Comparison of ENCODE assay signal across 12 cellular contexts in the genomic region with DNA sequence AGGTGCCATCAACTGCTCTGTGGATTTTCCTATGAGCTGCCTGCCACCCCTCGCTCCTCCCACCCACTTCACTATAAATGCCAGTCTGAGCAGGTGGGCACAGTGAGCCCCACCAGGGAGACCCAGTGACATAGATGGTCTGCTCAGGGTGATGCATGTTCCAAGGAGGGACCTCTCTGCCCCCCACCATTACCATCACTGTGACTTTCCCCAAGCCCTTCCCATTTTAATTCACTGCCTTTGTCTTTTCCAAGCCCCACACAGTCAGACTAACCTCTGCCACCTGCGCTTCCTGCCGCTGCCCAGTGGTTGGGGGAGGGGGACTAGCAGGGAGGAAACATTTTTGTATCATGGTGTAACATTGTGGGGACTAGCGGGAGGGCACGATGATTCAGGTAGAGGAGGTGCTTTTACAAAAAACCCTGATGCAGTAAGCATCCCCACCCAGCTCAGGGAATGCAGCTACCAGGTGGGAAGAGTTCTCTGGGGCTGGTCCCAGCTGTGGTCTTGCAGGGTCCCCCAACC. TPM values are rescaled to one million over a fixed set of nuclear protein-coding genes. Genes with fewer than 3 reads are reported as not detected.
A peak's percentile ranks its signal among the peaks of the same experiment; 100 is the strongest.
DNase-seq lines count a peak whose midpoint lies in the region; ATAC-seq and TF ChIP-seq lines count a peak whose summit lies in the region.
"Had no signal": no experiment of that assay in that cellular context is flagged by ENCODE, and none has a peak within 500 bp of the region (broad histone marks: within the 10 kb centered on the region; RNA-seq: fewer than 3 reads in every experiment).

No MANE protein-coding gene starts in this region.

- peak in 6 of 7 experiments; percentile 64 to 85 (median 73) for DNase-seq in CD8-positive, alpha-beta T cell
- DNase-seq in SW480 (ENCODE audit: low spot score) (peak; percentile 97), lower lobe of right lung (no peak), SIG-M5 (lab: John Stamatoyannopoulos, UW) (no peak), NCI-H146 (lab: John Stamatoyannopoulos, UW) (no peak), amygdala (lab: John Stamatoyannopoulos, UW) (no peak)
- peak; percentile 71 for DNase-seq in activated gamma-delta T cell treated with anti-CD3 and anti-CD28 coated beads, Interleukin-2, amount 50 U/mL, for 16 hours (ENCODE audit: low read depth)
- DNase-seq: SW 1271, thyroid gland had no signal

- H3K27me3 Mint-ChIP-seq in CD8-positive, alpha-beta T cell (ENCODE audit: low read depth): no peaks in the 10 kb centered on the region

- ATAC-seq in CD8-positive, alpha-beta T cell: peak; percentile 45
- ATAC-seq in lower lobe of right lung: no peak
- no peak for ATAC-seq in HG03097 (IDR thresholded peaks at IDR 0.05; ENCODE audit: low FRiP score, unreplicated experiment)

- H3K4me1 ChIP-seq in CD8-positive, alpha-beta T cell (ENCODE audit: insufficient read depth, low read length): peaks cover 56% of the 10 kb centered on the region
- peaks cover 16% of the 10 kb centered on the region for H3K4me1 ChIP-seq in lower lobe of right lung

- H3K36me3 Mint-ChIP-seq in CD8-positive, alpha-beta T cell: peaks cover 79% of the 10 kb centered on the region

- H3K27ac Mint-ChIP-seq in CD8-positive, alpha-beta T cell: peak overlapping the region; percentile 100

- H3K4me3 Mint-ChIP-seq in CD8-positive, alpha-beta T cell: peak overlapping the region; percentile 99

- H3K9me3 ChIP-seq in CD8-positive, alpha-beta T cell (ENCODE audit: low read length): no peaks in the 10 kb centered on the region
- H3K9me3 ChIP-seq in lower lobe of right lung: no peaks in the 10 kb centered on the region
- H3K9me3 ChIP-seq: BLaER1 treated with 17β-estradiol and CSF1 and Interleukin-3, amounts not matched to agents 10 nM and 100 nM; thyroid gland had no signal

- peak overlapping the region; percentile 81 for H3K4me3 ChIP-seq in CD8-positive, alpha-beta T cell (ENCODE audit: low read depth, low read length)
- no peak overlapping the region for H3K4me3 ChIP-seq in lower lobe of right lung
- H3K4me3 ChIP-seq: BLaER1 treated with 17β-estradiol and CSF1 and Interleukin-3, amounts not matched to agents 10 nM and 100 nM; thyroid gland had no signal

- H3K4me1 Mint-ChIP-seq in CD8-positive, alpha-beta T cell (ENCODE audit: low read depth): peaks cover 69% of the 10 kb centered on the region

- POLR2A ChIA-PET in CD8-positive, alpha-beta T cell (lab: Charles Lee): interaction anchor here (0.8 to 21.9 kb wide), 6 partner anchors 8 to 298 kb away, joined by 3 to 2372 read pairs (median 29); no protein-coding TSS in a partner anchor

- H3K27me3 ChIP-seq in CD8-positive, alpha-beta T cell (ENCODE audit: insufficient read depth, low read length): no peaks in the 10 kb centered on the region
- peaks cover 34% of the 10 kb centered on the region for H3K27me3 ChIP-seq in lower lobe of right lung (ENCODE audit: low read depth)

- peak overlapping the region; percentile 99 for H3K27ac ChIP-seq in CD8-positive, alpha-beta T cell (ENCODE audit: low read depth, low read length)
- H3K27ac ChIP-seq in lower lobe of right lung: peak overlapping the region; percentile 76
- H3K27ac ChIP-seq: BLaER1 treated with 17β-estradiol and CSF1 and Interleukin-3, amounts not matched to agents 10 nM and 100 nM; thyroid gland had no signal

- peaks cover 43% of the 10 kb centered on the region for H3K36me3 ChIP-seq in CD8-positive, alpha-beta T cell (ENCODE audit: insufficient read depth, low read length)
- H3K36me3 ChIP-seq in lower lobe of right lung: no peaks in the 10 kb centered on the region
- H3K36me3 ChIP-seq: BLaER1 treated with 17β-estradiol and CSF1 and Interleukin-3, amounts not matched to agents 10 nM and 100 nM; thyroid gland had no signal

- CTCF ChIA-PET in CD8-positive, alpha-beta T cell (lab: Charles Lee): interaction anchor here (0.8 to 19.9 kb wide), 4 partner anchors 8 to 81 kb away, joined by 3 to 490 read pairs (median 21); no protein-coding TSS in a partner anchor

- H3K9me3 Mint-ChIP-seq in CD8-positive, alpha-beta T cell: no peaks in the 10 kb centered on the region

- no peak for TF ChIP-seq CTCF in CD8-positive, alpha-beta T cell (IDR thresholded peaks at IDR 0.05)
- no peak for TF ChIP-seq CTCF in lower lobe of right lung (IDR thresholded peaks at IDR 0.05)

- intact Hi-C loops in CD8-positive, alpha-beta T cell (cut with DNase I, micrococcal nuclease): loop anchor here in 1 of 2 experiments (5.0 kb wide), 1 partner anchor 268 kb away; no protein-coding TSS in a partner anchor
- intact Hi-C loops in lower lobe of right lung (cut with DNase I): no loop called here

RNA-seq across cellular contexts. Expression of a gene that starts 24.6 kb away (rescaled TPM):
- not detected for total RNA-seq in CD8-positive, alpha-beta T cell
- total RNA-seq in lower lobe of right lung: not detected
- total RNA-seq: chondrocyte, thyroid gland had no signal

RNA-seq across cellular contexts. Expression of a gene that starts 46.1 kb away (rescaled TPM):
- not detected for total RNA-seq in CD8-positive, alpha-beta T cell
- not detected for total RNA-seq in lower lobe of right lung
- total RNA-seq: chondrocyte had no signal

RNA-seq across cellular contexts. Expression of a gene that starts 59.5 kb away (rescaled TPM):
- total RNA-seq in CD8-positive, alpha-beta T cell: 10 to 100 TPM; 13.8 to 15.3 TPM
- 12.2 TPM for total RNA-seq in lower lobe of right lung

Comparison
In these comparisons a context has a peak if more than half of its experiments do, and no peak if none do; other contexts are left out.
1. DNase-seq: peak in CD8-positive, alpha-beta T cell (6 of 7), SW480 (single experiment) and activated gamma-delta T cell treated with anti-CD3 and anti-CD28 coated beads, Interleukin-2, amount 50 U/mL, for 16 hours (single experiment); none in lower lobe of right lung (single experiment), SIG-M5 (single experiment), NCI-H146 (single experiment) and amygdala (0 of 56).